In the genomic region with DNA sequence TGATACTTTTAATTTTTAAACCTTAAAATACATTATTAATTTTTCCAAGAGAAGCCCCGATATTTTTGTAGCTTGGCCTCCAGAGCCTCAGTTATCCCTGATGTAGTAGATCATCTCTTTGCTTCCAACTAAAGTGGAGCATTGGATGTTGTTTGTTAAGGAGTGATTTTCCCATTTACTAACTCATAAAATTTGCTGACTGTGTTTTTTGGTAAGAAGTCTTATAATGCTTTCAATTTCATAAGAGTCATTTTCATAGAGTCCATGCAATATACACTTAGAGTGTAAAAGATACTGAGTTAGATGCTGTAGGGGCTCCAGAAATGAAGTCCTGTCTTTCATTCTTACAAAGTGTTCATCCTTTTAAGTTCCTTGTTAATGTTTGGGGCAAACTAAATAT, we compare ENCODE assay signal across 28 cellular contexts.
"Had no signal": no experiment of that assay in that cellular context is flagged by ENCODE, and none has a peak within 500 bp of the region (broad histone marks: within the 10 kb centered on the region; RNA-seq: fewer than 3 reads in every experiment).

No MANE protein-coding gene starts in this region.

- H3K79me2 ChIP-seq: hepatocyte had no signal

- H3K4me3 Mint-ChIP-seq: memory B cell; naive thymus-derived CD8-positive, alpha-beta T cell; nephron; neural crest cell; stimulated activated effector memory CD8-positive, alpha-beta T cell treated with anti-CD3 and anti-CD28 coated beads, Interleukin-12 subunit alpha, Interleukin-12 subunit beta, amount 100 ng/mL, for 72 hours; stimulated activated naive CD8-positive, alpha-beta T cell treated with anti-CD3 and anti-CD28 coated beads, Interleukin-15, Interleukin-2, amounts not matched to agents 100 ng/mL and 50 ng/mL, for 24 hours had no signal

- H3K27ac Mint-ChIP-seq: memory B cell; naive thymus-derived CD8-positive, alpha-beta T cell; nephron; stimulated activated effector memory CD8-positive, alpha-beta T cell treated with anti-CD3 and anti-CD28 coated beads, Interleukin-12 subunit alpha, Interleukin-12 subunit beta, amount 100 ng/mL, for 72 hours; stimulated activated naive CD8-positive, alpha-beta T cell treated with anti-CD3 and anti-CD28 coated beads, Interleukin-15, Interleukin-2, amounts not matched to agents 100 ng/mL and 50 ng/mL, for 24 hours had no signal

- FAIRE-seq: pancreas, small intestine, urothelium cell line had no signal

- ATAC-seq: mucosa of descending colon; naive thymus-derived CD8-positive, alpha-beta T cell; pancreas; right cardiac atrium; stimulated activated effector memory CD8-positive, alpha-beta T cell treated with anti-CD3 and anti-CD28 coated beads, Interleukin-12 subunit alpha, Interleukin-12 subunit beta, amount 100 ng/mL, for 72 hours; upper lobe of right lung had no signal

- H3K27me3 Mint-ChIP-seq: memory B cell; naive thymus-derived CD8-positive, alpha-beta T cell; stimulated activated naive CD8-positive, alpha-beta T cell treated with anti-CD3 and anti-CD28 coated beads, Interleukin-15, Interleukin-2, amounts not matched to agents 100 ng/mL and 50 ng/mL, for 24 hours had no signal

- H3K36me3 ChIP-seq: pancreas, prostate gland, thoracic aorta had no signal

- H3K4me1 ChIP-seq: left ventricle myocardium inferior, prostate gland, sigmoid colon, spleen, suprapubic skin, tibial artery, upper lobe of right lung had no signal

- H3K9me3 Mint-ChIP-seq: memory B cell; naive thymus-derived CD8-positive, alpha-beta T cell; nephron; neural crest cell; stimulated activated effector memory CD8-positive, alpha-beta T cell treated with anti-CD3 and anti-CD28 coated beads, Interleukin-12 subunit alpha, Interleukin-12 subunit beta, amount 100 ng/mL, for 72 hours; stimulated activated naive CD8-positive, alpha-beta T cell treated with anti-CD3 and anti-CD28 coated beads, Interleukin-15, Interleukin-2, amounts not matched to agents 100 ng/mL and 50 ng/mL, for 24 hours had no signal

- DNase-seq: islet precursor cell; left ventricle myocardium inferior; midbrain; mucosa of descending colon; naive thymus-derived CD8-positive, alpha-beta T cell; nucleus accumbens; pancreas; posterior cingulate gyrus; retina; right cardiac atrium; sigmoid colon; small intestine; spleen; stimulated activated CD4-positive, alpha-beta T cell treated with anti-CD3 and anti-CD28 coated beads, Interleukin-4, amount 100 ng/mL, for 24 hours; stimulated activated naive CD4-positive, alpha-beta T cell; tibial artery; trophoblast cell; upper lobe of right lung had no signal

- H3K4me2 ChIP-seq: hepatocyte had no signal

- H2AFZ ChIP-seq: hepatocyte had no signal

- H3K4me3 ChIP-seq: hepatocyte, left ventricle myocardium inferior, mucosa of descending colon, pancreas, prostate gland, sigmoid colon, spleen, suprapubic skin, thoracic aorta, tibial artery, upper lobe of right lung had no signal

- H3K27ac ChIP-seq: hepatocyte, left ventricle myocardium inferior, pancreas, prostate gland, sigmoid colon, spleen, suprapubic skin, thoracic aorta, tibial artery, upper lobe of right lung had no signal

- H3K9me3 ChIP-seq: left ventricle myocardium inferior, mucosa of descending colon, pancreas, prostate gland, sigmoid colon, spleen, suprapubic skin, thoracic aorta, tibial artery, upper lobe of right lung had no signal

- H3K27me3 ChIP-seq: hepatocyte, pancreas, sigmoid colon, spleen, suprapubic skin, tibial artery, upper lobe of right lung had no signal
